ENCODE assay signal across 13 cellular contexts in the genomic region with DNA sequence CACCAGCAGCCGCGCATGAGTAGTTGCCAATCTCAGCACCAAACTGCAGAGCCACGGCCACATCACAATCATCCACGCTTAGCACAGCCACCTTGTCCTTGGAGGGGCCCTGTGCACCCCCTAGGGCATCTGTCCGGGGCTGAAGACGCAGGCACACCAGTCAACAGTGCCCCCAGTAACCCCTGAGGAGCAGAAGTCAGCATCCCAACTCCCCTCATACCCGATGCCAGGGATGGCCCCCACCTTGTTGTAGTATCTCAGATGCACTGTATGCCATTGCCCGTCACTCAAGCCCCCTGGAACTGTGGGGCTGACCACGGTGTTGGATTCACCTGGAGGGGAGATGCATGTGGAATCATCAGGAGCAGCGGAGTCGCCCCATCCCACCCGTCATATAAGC. TPM values are rescaled to one million over a fixed set of nuclear protein-coding genes. Genes with fewer than 3 reads are reported as not detected.
DNase-seq lines count a peak whose midpoint lies in the region; ATAC-seq and TF ChIP-seq lines count a peak whose summit lies in the region.
"Had no signal": no experiment of that assay in that cellular context is flagged by ENCODE, and none has a peak within 500 bp of the region (broad histone marks: within the 10 kb centered on the region; RNA-seq: fewer than 3 reads in every experiment).

No MANE protein-coding gene starts in this region.

- H3K4me3 ChIP-seq in CD4-positive, alpha-beta memory T cell (ENCODE audit: low read length in 2 of 2) = peak overlapping the region in 1 of 2 donors; percentile 59
- 0 out of 2 replicates have a peak overlapping the region, but pooled peaks have one; percentile 63 for H3K4me3 ChIP-seq in HUES64 (ENCODE audit: low read length)
- no peak overlapping the region for H3K4me3 ChIP-seq in thyroid gland (replicated peaks in 1 of 3)
- no peak overlapping the region for H3K4me3 ChIP-seq in osteoblast (ENCODE audit: insufficient read depth, low read length)
- H3K4me3 ChIP-seq: mucosa of descending colon had no signal

- H2AFZ ChIP-seq in osteoblast (ENCODE audit: low read length) = no peak overlapping the region

- WGBS in HUES64 = 94% methylated on average over 12 of the region's 12 CpGs
- whole genome bisulfite sequencing in thyroid gland, 2 donors = 91 to 92% methylated on average over 9 to 12 of the region's 12 CpGs

- no peak for DNase-seq in CD4-positive, alpha-beta memory T cell
- no peak for DNase-seq in activated naive CD8-positive, alpha-beta T cell treated with anti-CD3 and anti-CD28 coated beads, Interleukin-2, amount 50 U/mL, for 24 hours
- DNase-seq in thyroid gland (no peak), osteoblast (ENCODE audit: insufficient read length, low spot score, missing footprints) (no peak)
- DNase-seq: anterior cingulate cortex, GDM1, HCEC 1CT, mucosa of descending colon had no signal

- CTCF ChIA-PET in CD4-positive, alpha-beta memory T cell (lab: Charles Lee; ENCODE audit: partially characterized antibody) = interaction anchor here (1.8 to 2.3 kb wide), 2 partner anchors 20 kb away, joined by 4 to 6 read pairs; a partner anchor contains a TSS

- peaks cover 5 to 28% (median 10%) of the 10 kb centered on the region in 4 donors for H3K4me1 Mint-ChIP-seq in CD4-positive, alpha-beta memory T cell
- peaks cover 21% of the 10 kb centered on the region for H3K4me1 Mint-ChIP-seq in activated naive CD8-positive, alpha-beta T cell treated with anti-CD3 and anti-CD28 coated beads, Interleukin-2, amount 50 U/mL, for 24 hours
- no peaks in the 10 kb centered on the region for H3K4me1 Mint-ChIP-seq in nephron

- H3K9me3 ChIP-seq in CD4-positive, alpha-beta memory T cell (ENCODE audit: control insufficient read depth in 1 of 2, low read length in 2 of 2) = no peaks in the 10 kb centered on the region
- H3K9me3 ChIP-seq in HUES64 (ENCODE audit: insufficient read depth, low read depth, low read length) (no peaks in the 10 kb centered on the region), thyroid gland (no peaks in the 10 kb centered on the region), osteoblast (ENCODE audit: low read depth, low read length) (no peaks in the 10 kb centered on the region)
- H3K9me3 ChIP-seq: mucosa of descending colon had no signal

- H3K79me2 ChIP-seq in osteoblast (ENCODE audit: insufficient read depth, low read length) = no peaks in the 10 kb centered on the region

- intact Hi-C loops in CD4-positive, alpha-beta memory T cell (cut with micrococcal nuclease) = no loop called here
- intact Hi-C loops in thyroid gland (cut with DNase I) = no loop called here

- H3K36me3 ChIP-seq in CD4-positive, alpha-beta memory T cell (ENCODE audit: insufficient read depth, low read length) = no peaks in the 10 kb centered on the region
- peaks cover 57% of the 10 kb centered on the region for H3K36me3 ChIP-seq in HUES64 (ENCODE audit: insufficient read depth, low read length)
- no peaks in the 10 kb centered on the region for H3K36me3 ChIP-seq in thyroid gland
- H3K36me3 ChIP-seq in osteoblast (ENCODE audit: insufficient read depth, low read length) = no peaks in the 10 kb centered on the region

- peaks cover 18% of the 10 kb centered on the region for H3K4me1 ChIP-seq in CD4-positive, alpha-beta memory T cell (ENCODE audit: insufficient read depth, low read length)
- H3K4me1 ChIP-seq in HUES64 (ENCODE audit: insufficient read depth, low read length) (no peaks in the 10 kb centered on the region), thyroid gland (peaks cover 9 to 17% of the 10 kb centered on the region in 2 donors), osteoblast (ENCODE audit: insufficient read depth, low read length) (peaks cover 3% of the 10 kb centered on the region)

- POLR2A ChIA-PET in CD4-positive, alpha-beta memory T cell (lab: Charles Lee; ENCODE audit: partially characterized antibody) = interaction anchor here (0.9 kb wide), 1 partner anchor 46 kb away, joined by 3 read pairs; a partner anchor contains a TSS

- no peak for ATAC-seq in activated naive CD8-positive, alpha-beta T cell treated with anti-CD3 and anti-CD28 coated beads, Interleukin-2, amount 50 U/mL, for 24 hours
- ATAC-seq in GM18873 (IDR thresholded peaks at IDR 0.05; ENCODE audit: low FRiP score, unreplicated experiment) = no peak

- H3K36me3 Mint-ChIP-seq in CD4-positive, alpha-beta memory T cell = peaks cover 0 to 1% of the 10 kb centered on the region in 2 donors
- H3K36me3 Mint-ChIP-seq in activated naive CD8-positive, alpha-beta T cell treated with anti-CD3 and anti-CD28 coated beads, Interleukin-2, amount 50 U/mL, for 24 hours (ENCODE audit: low read depth) = peaks cover 3% of the 10 kb centered on the region
- peaks cover 6% of the 10 kb centered on the region for H3K36me3 Mint-ChIP-seq in nephron (ENCODE audit: low read depth)

- H3K9me3 Mint-ChIP-seq in CD4-positive, alpha-beta memory T cell = peaks cover 0 to 4% (median 0%) of the 10 kb centered on the region in 8 donors
- no peaks in the 10 kb centered on the region for H3K9me3 Mint-ChIP-seq in activated naive CD8-positive, alpha-beta T cell treated with anti-CD3 and anti-CD28 coated beads, Interleukin-2, amount 50 U/mL, for 24 hours
- H3K9me3 Mint-ChIP-seq in nephron = peaks cover 3% of the 10 kb centered on the region

- no peak for TF ChIP-seq POLR2A in thyroid gland (IDR thresholded peaks at IDR 0.05)

- H3K4me3 Mint-ChIP-seq in CD4-positive, alpha-beta memory T cell = peak overlapping the region; percentile 63 to 88 (median 79)
- peak overlapping the region; percentile 77 for H3K4me3 Mint-ChIP-seq in activated naive CD8-positive, alpha-beta T cell treated with anti-CD3 and anti-CD28 coated beads, Interleukin-2, amount 50 U/mL, for 24 hours
- H3K4me3 Mint-ChIP-seq in nephron = peak overlapping the region; percentile 43 to 78 (median 65)

- peak overlapping the region; percentile 38 for H3K27ac ChIP-seq in CD4-positive, alpha-beta memory T cell (ENCODE audit: low read depth, low read length)
- no peak overlapping the region for H3K27ac ChIP-seq in HUES64 (ENCODE audit: low read depth, low read length)
- peak overlapping the region in 1 of 3 donors; percentile 74 for H3K27ac ChIP-seq in thyroid gland
- H3K27ac ChIP-seq in osteoblast (ENCODE audit: low read depth, low read length) = no peak overlapping the region
- H3K27ac ChIP-seq: C4-2B had no signal

- TF ChIP-seq CTCF in nephron (IDR thresholded peaks at IDR 0.05; ENCODE audit: unreplicated experiment in 3 of 3) (no peak), thyroid gland (IDR thresholded peaks at IDR 0.05) (no peak), osteoblast (IDR thresholded peaks at IDR 0.05; ENCODE audit: extremely low read depth, low read depth, low read length) (no peak)

- H3K27me3 ChIP-seq in CD4-positive, alpha-beta memory T cell (ENCODE audit: insufficient read depth, low read length) = no peaks in the 10 kb centered on the region
- H3K27me3 ChIP-seq in HUES64 (ENCODE audit: insufficient read depth, low read length) = no peaks in the 10 kb centered on the region
- no peaks in the 10 kb centered on the region for H3K27me3 ChIP-seq in thyroid gland
- no peaks in the 10 kb centered on the region for H3K27me3 ChIP-seq in osteoblast (ENCODE audit: insufficient read depth, low read length)

- no peak overlapping the region for H3K9ac ChIP-seq in HUES64 (ENCODE audit: low read depth, low read length)

- peaks cover 0 to 3% of the 10 kb centered on the region in 2 donors for H3K27me3 Mint-ChIP-seq in CD4-positive, alpha-beta memory T cell
- H3K27me3 Mint-ChIP-seq in activated naive CD8-positive, alpha-beta T cell treated with anti-CD3 and anti-CD28 coated beads, Interleukin-2, amount 50 U/mL, for 24 hours = peaks cover 8% of the 10 kb centered on the region
- H3K27me3 Mint-ChIP-seq in nephron (ENCODE audit: low read depth) = peaks cover 23% of the 10 kb centered on the region

- peak overlapping the region; percentile 75 to 84 (median 79) for H3K27ac Mint-ChIP-seq in CD4-positive, alpha-beta memory T cell
- H3K27ac Mint-ChIP-seq in activated naive CD8-positive, alpha-beta T cell treated with anti-CD3 and anti-CD28 coated beads, Interleukin-2, amount 50 U/mL, for 24 hours = peak overlapping the region; percentile 82
- H3K27ac Mint-ChIP-seq in nephron = no peak overlapping the region

- H4K20me1 ChIP-seq in osteoblast (ENCODE audit: insufficient read depth, low read length) = no peaks in the 10 kb centered on the region

- no peak overlapping the region for H3K4me2 ChIP-seq in osteoblast (ENCODE audit: insufficient read depth, low read length)

RNA-seq across cellular contexts. Expression of a gene that starts 7.6 kb away (rescaled TPM):
- 1 to 10 TPM; 3.3 to 3.5 TPM for total RNA-seq in CD4-positive, alpha-beta memory T cell
- under 1 TPM; 0.04 to 0.78 TPM for polyA plus RNA-seq in CD4-positive, alpha-beta memory T cell
- polyA plus RNA-seq in HUES64 (2013, experiment 1 of 2) = 10.1 TPM
- polyA plus RNA-seq in HUES64 (2013, experiment 2 of 2) = 12.7 TPM
- total RNA-seq in thyroid gland = 1 to 10 TPM in 2 of 4 donors, under 1 TPM in 2; 0.54 to 1.7 (median 1.0) TPM
- 1.2 and 1.4 TPM in 2 replicates for total RNA-seq in osteoblast

RNA-seq across cellular contexts. Expression of a gene that starts 19.8 kb away (rescaled TPM):
- 10 to 100 TPM; 31.6 to 32.4 TPM for total RNA-seq in CD4-positive, alpha-beta memory T cell
- polyA plus RNA-seq in CD4-positive, alpha-beta memory T cell = 1 to 10 TPM; 3.0 to 3.5 TPM
- polyA plus RNA-seq in HUES64 (2013, experiment 1 of 2) = 42.0 TPM
- 40.4 TPM for polyA plus RNA-seq in HUES64 (2013, experiment 2 of 2)
- total RNA-seq in thyroid gland = 10 to 100 TPM in 2 of 4 donors, 1 to 10 TPM in 2; 7.5 to 19.1 (median 11.4) TPM
- total RNA-seq in osteoblast = 26.2 and 30.8 TPM in 2 replicates

RNA-seq across cellular contexts. Expression of a gene that starts 30.7 kb away (rescaled TPM):
- total RNA-seq in CD4-positive, alpha-beta memory T cell = 10 to 100 TPM; 20.1 to 21.7 TPM
- polyA plus RNA-seq in CD4-positive, alpha-beta memory T cell = 10 to 100 TPM in 1 of 2 donors, 1 to 10 TPM in 1; 8.3 to 16.1 TPM
- polyA plus RNA-seq in HUES64 (2013, experiment 1 of 2) = 26.5 TPM
- polyA plus RNA-seq in HUES64 (2013, experiment 2 of 2) = 25.8 TPM
- total RNA-seq in thyroid gland = 10 to 100 TPM; 21.6 to 32.2 (median 31.7) TPM
- 17.1 and 17.7 TPM in 2 replicates for total RNA-seq in osteoblast

RNA-seq across cellular contexts. Expression of a gene that starts 33.5 kb away (rescaled TPM):
- total RNA-seq in CD4-positive, alpha-beta memory T cell = not detected
- not detected for polyA plus RNA-seq in CD4-positive, alpha-beta memory T cell
- polyA plus RNA-seq in HUES64 (2013, experiment 1 of 2) = not detected
- not detected for polyA plus RNA-seq in HUES64 (2013, experiment 2 of 2)
- total RNA-seq in thyroid gland (not detected), osteoblast (0.59 TPM in 1 of 2 replicates, not detected in the other)
- total RNA-seq: right cardiac atrium had no signal
- polyA plus RNA-seq: right cardiac atrium had no signal

RNA-seq across cellular contexts. Expression of a gene that starts 45.6 kb away (rescaled TPM):
- 10 to 100 TPM; 73.7 to 91.3 TPM for total RNA-seq in CD4-positive, alpha-beta memory T cell
- polyA plus RNA-seq in CD4-positive, alpha-beta memory T cell = 100 to 1,000 TPM; 152 to 313 TPM
- polyA plus RNA-seq in HUES64 (2013, experiment 1 of 2) = 272 TPM
- polyA plus RNA-seq in HUES64 (2013, experiment 2 of 2) = 246 TPM
- total RNA-seq in thyroid gland (100 to 1,000 TPM; 223 to 439 (median 295) TPM), osteoblast (299 and 308 TPM in 2 replicates)

Comparison
In these comparisons a context has a peak if more than half of its experiments do, and no peak if none do; other contexts are left out.
1. H3K27ac Mint-ChIP-seq: peak in CD4-positive, alpha-beta memory T cell (7 of 7) and activated naive CD8-positive, alpha-beta T cell treated with anti-CD3 and anti-CD28 coated beads, Interleukin-2, amount 50 U/mL, for 24 hours (single experiment); none in nephron (0 of 3).
2. Peak in every context shown above with its lines, with median percentiles within 50 percentile points of each other: H3K4me3 Mint-ChIP-seq.